Comparison of ENCODE assay signal across 20 cellular contexts in genomic region chr12:70822431-70822830, GRCh38.
A peak's percentile ranks its signal among the peaks of the same experiment; 100 is the strongest.
DNase-seq lines count a peak whose midpoint lies in the region; ATAC-seq and TF ChIP-seq lines count a peak whose summit lies in the region.
"Had no signal": no experiment of that assay in that cellular context is flagged by ENCODE, and none has a peak within 500 bp of the region (broad histone marks: within the 10 kb centered on the region; RNA-seq: fewer than 3 reads in every experiment).

No MANE protein-coding gene starts in this region.

- H2BK12ac ChIP-seq in H9 (ENCODE audit: insufficient read length, low read depth, low read length), result no peak overlapping the region

- WGBS in H9 (ENCODE audit: extremely low coverage, insufficient read length, low lambda C conversion rate), result no CpG with 5 or more reads among the region's 3 CpGs

- no peak overlapping the region for H3K56ac ChIP-seq in H9 (ENCODE audit: insufficient read length, low read depth, low read length)

- no peak overlapping the region for H3K4ac ChIP-seq in H9 (ENCODE audit: low read depth, low read length)

- no peaks in the 10 kb centered on the region for H3K36me3 ChIP-seq in A673 (ENCODE audit: insufficient read depth, low read length, poor library complexity, severe bottlenecking)
- H3K36me3 ChIP-seq in GM23338 (ENCODE audit: insufficient read depth), result no peaks in the 10 kb centered on the region
- H3K36me3 ChIP-seq: BLaER1 treated with 17β-estradiol and CSF1 and Interleukin-3, amounts not matched to agents 10 nM and 100 nM had no signal

- no peak overlapping the region for H3T11ph ChIP-seq in H9 (ENCODE audit: low read length)

- H2AFZ ChIP-seq in GM23338, result peak overlapping the region; percentile 90
- no peak overlapping the region for H2AFZ ChIP-seq in H9 (ENCODE audit: low read length)

- H3K4me3 ChIP-seq in A673 (ENCODE audit: low read depth, low read length, poor library complexity, severe bottlenecking) (no peak overlapping the region), GM23338 (no peak overlapping the region)
- H3K4me3 ChIP-seq: A549; BLaER1 treated with 17β-estradiol and CSF1 and Interleukin-3, amounts not matched to agents 10 nM and 100 nM; GM23248 had no signal

- H3K9me3 Mint-ChIP-seq in GM23338, result peaks cover 5% of the 10 kb centered on the region; the same call in 1 of the 3 replicates
- H3K9me3 Mint-ChIP-seq in H9, result no peaks in the 10 kb centered on the region

- H2BK120ac ChIP-seq in H9 (ENCODE audit: low read depth, low read length, poor library complexity, severe bottlenecking), result no peak overlapping the region

- H3K27me3 ChIP-seq in A673 (replicated peaks; ENCODE audit: insufficient read depth, low read depth, low read length, poor library complexity) (no peaks in the 10 kb centered on the region), GM23338 (ENCODE audit: insufficient read depth) (no peaks in the 10 kb centered on the region), H9 (ENCODE audit: insufficient read depth, low read length) (no peaks in the 10 kb centered on the region)
- H3K27me3 ChIP-seq: BLaER1 treated with 17β-estradiol and CSF1 and Interleukin-3, amounts not matched to agents 10 nM and 100 nM had no signal

- H2BK15ac ChIP-seq in H9 (ENCODE audit: low read depth, low read length), result no peak overlapping the region

- TF ChIP-seq CTCF in A673 (conservative IDR thresholded peaks at IDR 0.05; ENCODE audit: low read depth, low read length) (no peak), GM23338 (conservative IDR thresholded peaks at IDR 0.05; ENCODE audit: low read depth in 2 of 2) (no peak), H9 (conservative IDR thresholded peaks at IDR 0.05) (no peak)

- H3K9me2 ChIP-seq in GM23338 (ENCODE audit: insufficient read depth), result 0 out of 2 replicates have a peak, but pooled peaks cover 2% of the 10 kb centered on the region

- BruUV-seq in A673 (replicated peaks; lab: Mats Ljungman, UMichigan), result no TSS peak

- H3K4me3 Mint-ChIP-seq in GM23338 (no peak overlapping the region), H9 (no peak overlapping the region)
- H3K4me3 Mint-ChIP-seq: B cell; CD8-positive, alpha-beta T cell had no signal

- no peak for ATAC-seq in GM23338
- ATAC-seq: CD8-positive, alpha-beta T cell; HepG2 had no signal

- no peak overlapping the region for H2BK20ac ChIP-seq in H9 (ENCODE audit: low read depth, low read length, poor library complexity, severe bottlenecking)

- no peaks in the 10 kb centered on the region for H4K20me1 ChIP-seq in GM23338 (replicated peaks; ENCODE audit: insufficient read depth)
- no peaks in the 10 kb centered on the region for H4K20me1 ChIP-seq in H9 (ENCODE audit: control insufficient read depth, insufficient read depth, insufficient read length)
- H4K20me1 ChIP-seq: BLaER1 treated with 17β-estradiol and CSF1 and Interleukin-3, amounts not matched to agents 10 nM and 100 nM had no signal

- no peak overlapping the region for H2BK5ac ChIP-seq in H9 (ENCODE audit: insufficient read length, low read length)

- H3K4me1 Mint-ChIP-seq in GM23338 (peaks cover 5% of the 10 kb centered on the region), H9 (peaks cover 0 to 6% of the 10 kb centered on the region in 2 experiments)
- H3K4me1 Mint-ChIP-seq: B cell, IgD-negative memory B cell had no signal

- H3K36me3 Mint-ChIP-seq in GM23338 (ENCODE audit: low read depth) (peaks cover 6% of the 10 kb centered on the region; the same call in 1 of the 3 replicates), H9 (ENCODE audit: insufficient read depth in 1 of 3, low read depth in 3 of 3) (peaks cover 0 to 5% (median 0%) of the 10 kb centered on the region in 3 experiments; a peak in 3 of 7 replicates)
- H3K36me3 Mint-ChIP-seq: CD8-positive, alpha-beta T cell; IgD-negative memory B cell had no signal

- no peak overlapping the region for H3K23ac ChIP-seq in H9 (ENCODE audit: insufficient read length, low read depth, low read length)

- H3K18ac ChIP-seq in H9 (ENCODE audit: insufficient read length, low read depth, low read length), result no peak overlapping the region

- POLR2A ChIA-PET in A673 (lab: Charles Lee; ENCODE audit: low non-redundant PET), result no interaction called here

- no peak overlapping the region for H3K27ac ChIP-seq in A673 (ENCODE audit: low read depth, low read length, poor library complexity, severe bottlenecking)
- no peak overlapping the region for H3K27ac ChIP-seq in GM23338 (ENCODE audit: low read depth)
- no peak overlapping the region for H3K27ac ChIP-seq in H9 (ENCODE audit: insufficient read length, low read depth, low read length)
- H3K27ac ChIP-seq: 22Rv1; A549; BLaER1 treated with 17β-estradiol and CSF1 and Interleukin-3, amounts not matched to agents 10 nM and 100 nM; GM23248 had no signal

- no peaks in the 10 kb centered on the region for H3K27me3 Mint-ChIP-seq in GM23338 (ENCODE audit: insufficient read depth, low read depth, poor library complexity)
- H3K27me3 Mint-ChIP-seq in H9 (ENCODE audit: low read depth), result no peaks in the 10 kb centered on the region
- H3K27me3 Mint-ChIP-seq: B cell, IgD-negative memory B cell had no signal

- H3K14ac ChIP-seq in H9 (ENCODE audit: insufficient read depth, low read length), result no peak overlapping the region

- DNase-seq in A673 (ENCODE audit: low spot score) (peak; percentile 25), GM23338 (ENCODE audit: low spot score) (no peak), cerebellar cortex (ENCODE audit: low spot score) (peak; percentile 79), putamen (ENCODE audit: low spot score) (peak; percentile 45), H9 (no peak), NCI-H446 treated with DMSO at 0.1 percent for 48 hours (lab: John Stamatoyannopoulos, UW) (no peak), NCI-H510A treated with DMSO at 0.1 percent for 48 hours (lab: John Stamatoyannopoulos, UW) (no peak)
- DNase-seq: CD8-positive, alpha-beta T cell; DMS 273 treated with DMSO at 0.1 percent for 48 hours; DMS53; DND-41; EL; GM23248; KBM-7 had no signal

- no peak overlapping the region for H2AK5ac ChIP-seq in H9 (ENCODE audit: insufficient read length, low read length)

- H3K27ac Mint-ChIP-seq in GM23338, result no peak overlapping the region
- no peak overlapping the region for H3K27ac Mint-ChIP-seq in H9
- H3K27ac Mint-ChIP-seq: B cell; CD8-positive, alpha-beta T cell; IgD-negative memory B cell had no signal

- no peak overlapping the region for H4K91ac ChIP-seq in H9 (ENCODE audit: insufficient read length, low read depth, low read length)

- peaks cover 9% of the 10 kb centered on the region for H3K4me1 ChIP-seq in A673 (ENCODE audit: insufficient read depth, low read length, poor library complexity, severe bottlenecking)
- H3K4me1 ChIP-seq in GM23338 (ENCODE audit: insufficient read depth), result no peaks in the 10 kb centered on the region
- H3K4me1 ChIP-seq in H9 (ENCODE audit: insufficient read depth, low read length), result no peaks in the 10 kb centered on the region
- H3K4me1 ChIP-seq: A549; BLaER1 treated with 17β-estradiol and CSF1 and Interleukin-3, amounts not matched to agents 10 nM and 100 nM had no signal

- intact Hi-C loops in A673 (cut with micrococcal nuclease; ENCODE audit: unreplicated experiment), result no loop called here

- H3K79me2 ChIP-seq in GM23338 (replicated peaks; ENCODE audit: insufficient read depth), result no peaks in the 10 kb centered on the region
- H3K79me2 ChIP-seq in H9 (ENCODE audit: insufficient read depth, low read length), result no peaks in the 10 kb centered on the region

- no peak overlapping the region for H4K5ac ChIP-seq in H9 (ENCODE audit: insufficient read length, low read depth, low read length)

- no peak overlapping the region for H4K8ac ChIP-seq in H9 (replicated peaks; ENCODE audit: insufficient read length, low read depth, low read length)

- no peaks in the 10 kb centered on the region for H3K9me3 ChIP-seq in A673 (ENCODE audit: low read depth, low read length, poor library complexity, severe bottlenecking)
- no peaks in the 10 kb centered on the region for H3K9me3 ChIP-seq in H9 (ENCODE audit: control insufficient read depth, low read depth, low read length)
- H3K9me3 ChIP-seq: A549 had no signal

- no peaks in the 10 kb centered on the region for H3F3A ChIP-seq in GM23338 (replicated peaks; ENCODE audit: low read depth)

- no peaks in the 10 kb centered on the region for H3K23me2 ChIP-seq in H9 (ENCODE audit: insufficient read length, low read depth, low read length, poor library complexity, severe bottlenecking)

- H3K4me2 ChIP-seq in GM23338, result no peak overlapping the region
- H3K4me2 ChIP-seq in H9 (ENCODE audit: insufficient read depth, insufficient read length, low read length), result no peak overlapping the region
- H3K4me2 ChIP-seq: A549; BLaER1 treated with 17β-estradiol and CSF1 and Interleukin-3, amounts not matched to agents 10 nM and 100 nM had no signal

- CTCF ChIA-PET in A673 (lab: Charles Lee), result no interaction called here

- H3K9ac ChIP-seq in H9 (ENCODE audit: extremely low read depth, insufficient read length, low read length), result no peak overlapping the region
- H3K9ac ChIP-seq: BLaER1 treated with 17β-estradiol and CSF1 and Interleukin-3, amounts not matched to agents 10 nM and 100 nM; GM23248 had no signal

- no peaks in the 10 kb centered on the region for H3K79me1 ChIP-seq in H9 (ENCODE audit: insufficient read depth, low read depth, low read length, poor library complexity, severe bottlenecking)

TF ChIP-seq in GM23338, 12 proteins besides CTCF, POLR2A, EP300 and RAD21:
- TF ChIP-seq ZNF331 (CRISPR knock-in tag; IDR thresholded peaks at IDR 0.05; ENCODE audit: low read depth) (no peak), JUNB (IDR thresholded peaks at IDR 0.05; ENCODE audit: unreplicated experiment) (no peak), ZNF114 (CRISPR knock-in tag; IDR thresholded peaks at IDR 0.05) (no peak), CREB1 (CRISPR knock-in tag; IDR thresholded peaks at IDR 0.05; ENCODE audit: low read depth) (no peak)

Comparison
In these comparisons a context has a peak if more than half of its experiments do, and no peak if none do; other contexts are left out.
1. DNase-seq: peak in A673 (single experiment), cerebellar cortex (single experiment) and putamen (single experiment); none in GM23338 (single experiment), H9 (single experiment), NCI-H446 treated with DMSO at 0.1 percent for 48 hours (single experiment) and NCI-H510A treated with DMSO at 0.1 percent for 48 hours (single experiment).